22 cellular contexts compared by ENCODE assay signal in genomic region chr1:209172286-209172685, GRCh38.
DNase-seq lines count a peak whose midpoint lies in the region; ATAC-seq, FAIRE-seq and TF ChIP-seq lines count a peak whose summit lies in the region.
"Had no signal": no experiment of that assay in that cellular context is flagged by ENCODE, and none has a peak within 500 bp of the region (broad histone marks: within the 10 kb centered on the region; RNA-seq: fewer than 3 reads in every experiment).

No MANE protein-coding gene starts in this region.

- H3K4ac ChIP-seq in mesendoderm (ENCODE audit: low read depth, low read length) = no peak overlapping the region

- DNase-seq in EL (peak; percentile 36), PC-3 (peak; percentile 77), bronchial epithelial cell (ENCODE audit: low read depth) (peak; percentile 54), mesendoderm (peak; percentile 70), UCSD-AML1 (lab: John Stamatoyannopoulos, UW; ENCODE audit: unreplicated experiment) (no peak)
- no peak for DNase-seq in stimulated activated CD4-positive, alpha-beta T cell treated with anti-CD3 and anti-CD28 coated beads, Interleukin-2, amount 100 ng/mL, for 48 hours
- DNase-seq: AML-193; C1 segment of cervical spinal cord; Calu3; CD8-positive, alpha-beta memory T cell; DMS153; H9; HFFc6; NCI-H1105; NCI-H2029 treated with DMSO at 0.1 percent for 48 hours; NCI-H226; NCI-H524; NCI-H82; Peyer's patch had no signal

- no peaks in the 10 kb centered on the region for H3K9me3 ChIP-seq in PC-3 (ENCODE audit: low read length)
- H3K9me3 ChIP-seq: Peyer's patch had no signal

- CTCF ChIA-PET in PC-3 (lab: Charles Lee) = interaction anchor here (1.6 kb wide), 1 partner anchor 35 kb away, joined by 3 read pairs; no protein-coding TSS in a partner anchor

- H3K4me3 ChIP-seq in PC-3 (ENCODE audit: low read length) (no peak overlapping the region), bronchial epithelial cell (ENCODE audit: low read depth, low read length) (no peak overlapping the region), mesendoderm (ENCODE audit: low read length) (no peak overlapping the region)
- H3K4me3 ChIP-seq: Peyer's patch, SJSA1 had no signal

- no peak for ATAC-seq in PC-3
- ATAC-seq in HG02642 (IDR thresholded peaks at IDR 0.05; ENCODE audit: poor library complexity, unreplicated experiment) = no peak
- ATAC-seq: Right ventricle myocardium inferior had no signal

- H3F3A ChIP-seq in PC-3 (ENCODE audit: low read length, unreplicated experiment) = no peaks in the 10 kb centered on the region

- TF ChIP-seq CTCF in PC-3 (conservative IDR thresholded peaks at IDR 0.05; ENCODE audit: low read depth, low read length) (no peak), bronchial epithelial cell (IDR thresholded peaks at IDR 0.05; ENCODE audit: insufficient read depth, low read length, severe bottlenecking) (no peak)

- H3K56ac ChIP-seq in mesendoderm (ENCODE audit: low read length) = no peak overlapping the region

- no peak overlapping the region for H2BK15ac ChIP-seq in mesendoderm (replicated peaks; ENCODE audit: low read depth)

- no peaks in the 10 kb centered on the region for H3K79me1 ChIP-seq in mesendoderm (ENCODE audit: low read length)

- intact Hi-C loops in PC-3 (cut with micrococcal nuclease) = no loop called here

- FAIRE-seq in bronchial epithelial cell (lab: Jason Lieb, UNC) = no peak

- H2BK120ac ChIP-seq in mesendoderm (ENCODE audit: low read depth, low read length) = no peak overlapping the region

- no peak overlapping the region for H3K23ac ChIP-seq in mesendoderm (ENCODE audit: low read length)

- no peak overlapping the region for H4K5ac ChIP-seq in mesendoderm (ENCODE audit: low read length)

- H3K4me2 ChIP-seq in PC-3 (ENCODE audit: low read length) = no peak overlapping the region
- no peak overlapping the region for H3K4me2 ChIP-seq in mesendoderm (ENCODE audit: low read length)

- H3K79me2 ChIP-seq in PC-3 (ENCODE audit: low read length) (no peaks in the 10 kb centered on the region), mesendoderm (ENCODE audit: control insufficient read depth, insufficient read depth, low read length) (no peaks in the 10 kb centered on the region)

- H3K4me1 ChIP-seq in PC-3 (ENCODE audit: insufficient read depth, low read length) (peaks cover 26% of the 10 kb centered on the region), mesendoderm (ENCODE audit: control insufficient read depth, low read depth, low read length) (no peaks in the 10 kb centered on the region)
- H3K4me1 ChIP-seq: Peyer's patch, SJSA1 had no signal

- no peak overlapping the region for H2AK5ac ChIP-seq in mesendoderm (ENCODE audit: low read length)

- no peaks in the 10 kb centered on the region for H4K20me1 ChIP-seq in PC-3 (ENCODE audit: low read length)

- no peak overlapping the region for H2BK5ac ChIP-seq in mesendoderm (ENCODE audit: low read length)

- WGBS in mesendoderm (ENCODE audit: extremely low coverage, insufficient coverage, low lambda C conversion rate) = no CpG with 5 or more reads among the region's 4 CpGs

- H3K36me3 ChIP-seq in PC-3 (ENCODE audit: low read depth, low read length) = no peaks in the 10 kb centered on the region
- no peaks in the 10 kb centered on the region for H3K36me3 ChIP-seq in bronchial epithelial cell (ENCODE audit: control insufficient read depth, insufficient read depth, low read length)
- no peaks in the 10 kb centered on the region for H3K36me3 ChIP-seq in mesendoderm (ENCODE audit: control insufficient read depth, insufficient read depth, low read length)
- H3K36me3 ChIP-seq: Peyer's patch, SJSA1 had no signal

- POLR2A ChIA-PET in PC-3 (lab: Charles Lee; ENCODE audit: unreplicated experiment) = no interaction called here

- H3K27ac ChIP-seq in PC-3 (ENCODE audit: low read length) (no peak overlapping the region), mesendoderm (ENCODE audit: low read depth, low read length) (no peak overlapping the region)
- H3K27ac ChIP-seq: Peyer's patch, SJSA1 had no signal

- H2AFZ ChIP-seq in PC-3 (ENCODE audit: low read length) = no peak overlapping the region

- H3K27me3 ChIP-seq in PC-3 (ENCODE audit: low read length) (no peaks in the 10 kb centered on the region), bronchial epithelial cell (ENCODE audit: control insufficient read depth, insufficient read depth, low read length) (no peaks in the 10 kb centered on the region), mesendoderm (ENCODE audit: insufficient read depth, low read length, poor library complexity) (no peaks in the 10 kb centered on the region)
- H3K27me3 ChIP-seq: Peyer's patch, SJSA1 had no signal

- no peak overlapping the region for H3K18ac ChIP-seq in mesendoderm (ENCODE audit: low read length)

- BruUV-seq in PC-3 (replicated peaks; lab: Mats Ljungman, UMichigan) = no TSS peak

- H3K9me2 ChIP-seq in PC-3 (replicated peaks; ENCODE audit: low read length) = no peaks in the 10 kb centered on the region

- H4K8ac ChIP-seq in mesendoderm (ENCODE audit: low read depth, low read length) = no peak overlapping the region

- no peak overlapping the region for H3K9ac ChIP-seq in PC-3 (ENCODE audit: low read length)
- no peak overlapping the region for H3K9ac ChIP-seq in mesendoderm (ENCODE audit: low read length)

Comparison
In these comparisons a context has a peak if more than half of its experiments do, and no peak if none do; other contexts are left out.
1. DNase-seq: peak in EL (single experiment), PC-3 (single experiment), bronchial epithelial cell (single experiment) and mesendoderm (single experiment); none in UCSD-AML1 (single experiment) and stimulated activated CD4-positive, alpha-beta T cell treated with anti-CD3 and anti-CD28 coated beads, Interleukin-2, amount 100 ng/mL, for 48 hours (0 of 2).